11 cellular contexts compared by ENCODE assay signal in the genomic region with DNA sequence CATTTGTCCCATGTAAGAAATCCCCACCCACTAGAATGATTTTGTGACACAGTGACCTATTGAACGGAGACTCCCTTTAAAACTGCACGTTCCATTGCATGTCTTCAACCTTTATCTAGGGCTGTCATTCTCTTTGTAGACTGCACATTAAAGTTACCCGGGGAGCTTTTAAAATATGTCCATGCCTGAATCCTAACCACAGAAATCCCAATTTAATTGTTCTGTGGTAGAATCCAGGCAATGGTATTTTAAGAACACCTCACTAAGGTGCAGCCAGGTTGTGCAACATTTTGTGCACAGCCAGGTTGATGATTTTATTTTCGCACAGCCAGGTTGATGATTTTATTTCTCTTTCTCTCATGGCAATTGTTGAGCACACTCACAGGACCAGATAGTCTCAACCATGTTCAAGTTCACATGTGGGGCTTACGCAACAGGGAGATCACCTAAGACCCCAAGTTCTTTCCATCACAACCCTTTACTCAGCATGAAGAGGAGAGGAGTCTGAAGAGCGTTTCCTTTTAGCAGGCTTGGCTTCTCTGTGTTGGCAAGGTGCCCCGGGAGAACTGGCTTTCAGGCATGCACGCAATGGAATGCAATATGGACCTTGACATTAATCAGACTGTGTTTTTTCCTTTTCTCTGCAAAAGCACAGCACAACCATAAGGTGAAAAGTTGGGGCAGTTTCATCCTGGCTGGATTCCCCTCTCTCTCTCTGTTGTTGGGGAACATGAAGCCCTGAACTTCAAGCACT.
DNase-seq lines count a peak whose midpoint lies in the region; ATAC-seq and TF ChIP-seq lines count a peak whose summit lies in the region.
"Had no signal": no experiment of that assay in that cellular context is flagged by ENCODE, and none has a peak within 500 bp of the region (broad histone marks: within the 10 kb centered on the region; RNA-seq: fewer than 3 reads in every experiment).

No MANE protein-coding gene starts in this region.

- no peaks in the 10 kb centered on the region for H3K27me3 ChIP-seq in BJ (ENCODE audit: control insufficient read depth, insufficient read depth, low read length)

- no peak overlapping the region for H3K4me3 ChIP-seq in BJ (ENCODE audit: low read depth, low read length)

- peak; percentile 28 for DNase-seq in BJ (ENCODE audit: low read depth)
- peak; percentile 73 for DNase-seq in RWPE1 (ENCODE audit: low spot score)
- DNase-seq in fibroblast of the conjunctiva (ENCODE audit: low read depth): peak; percentile 17
- DNase-seq in non-pigmented ciliary epithelial cell (ENCODE audit: low read depth): peak; percentile 26
- DNase-seq in KG1 (lab: John Stamatoyannopoulos, UW): no peak
- DNase-seq: DMS153, NCI-H2171 treated with DMSO at 0.1 percent for 48 hours had no signal

- POLR2A ChIA-PET in BJ (lab: Charles Lee) (no interaction called here), RWPE1 (lab: Yijun Ruan, JAX; ENCODE audit: low non-redundant PET) (no interaction called here)

- TF ChIP-seq CTCF in BJ (IDR thresholded peaks at IDR 0.05; ENCODE audit: insufficient read depth, low read depth, low read length) (no peak), RWPE1 (conservative IDR thresholded peaks at IDR 0.05; ENCODE audit: low read depth) (no peak)

- no peaks in the 10 kb centered on the region for H3K36me3 ChIP-seq in BJ (ENCODE audit: control insufficient read depth, insufficient read depth, low read length)

- CTCF ChIA-PET in BJ (lab: Yijun Ruan, JAX): interaction anchor here (0.7 kb wide), 1 partner anchor 594 kb away, joined by 3 read pairs; no protein-coding TSS in a partner anchor
- CTCF ChIA-PET in RWPE1 (lab: Yijun Ruan, JAX): interaction anchor here (0.6 kb wide), 1 partner anchor 96 kb away, joined by 5 read pairs; no protein-coding TSS in a partner anchor

- peak overlapping the region; percentile 61 for H3K27ac ChIP-seq in RWPE1

- ATAC-seq in GM21529 (IDR thresholded peaks at IDR 0.05; ENCODE audit: unreplicated experiment) (no peak), GM21367 (IDR thresholded peaks at IDR 0.05; ENCODE audit: unreplicated experiment) (no peak), GM21825 (IDR thresholded peaks at IDR 0.05; ENCODE audit: unreplicated experiment) (no peak)
- ATAC-seq: stimulated activated memory B cell treated with anti-CD40 and anti-IgM and Interleukin-4, amounts not matched to agents 10 μg/mL and 1 μg/mL and 100 μg/mL, for 72 hours had no signal
